ENCODE assay signal across 25 cellular contexts in the genomic region with DNA sequence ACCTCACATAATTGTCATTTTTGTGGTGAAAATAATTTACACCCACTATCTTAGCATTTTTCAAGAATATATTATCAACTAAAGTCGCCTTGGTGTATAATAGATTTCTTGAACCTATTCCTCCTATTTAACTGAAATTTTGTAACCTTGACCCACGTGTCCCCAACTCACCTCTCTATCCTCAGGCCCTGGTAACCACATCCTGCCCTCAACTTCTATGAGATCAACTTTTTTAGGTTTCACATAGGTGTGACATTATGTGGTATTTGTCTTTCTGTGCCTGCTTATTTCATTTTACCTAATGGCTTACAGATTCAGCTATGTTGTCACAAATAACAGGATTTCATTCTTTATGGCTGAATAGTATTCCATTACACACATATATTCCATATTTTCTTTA.
A peak's percentile ranks its signal among the peaks of the same experiment; 100 is the strongest.
DNase-seq lines count a peak whose midpoint lies in the region; ATAC-seq lines count a peak whose summit lies in the region.
"Had no signal": no experiment of that assay in that cellular context is flagged by ENCODE, and none has a peak within 500 bp of the region (broad histone marks: within the 10 kb centered on the region; RNA-seq: fewer than 3 reads in every experiment).

No MANE protein-coding gene starts in this region.

- no peaks in the 10 kb centered on the region for H3K4me1 Mint-ChIP-seq in activated CD4-positive, alpha-beta T cell treated with anti-CD3 and anti-CD28 coated beads for 36 hours
- H3K4me1 Mint-ChIP-seq: CD4-positive, alpha-beta memory T cell had no signal

- no peaks in the 10 kb centered on the region for H3K27me3 Mint-ChIP-seq in activated CD4-positive, alpha-beta T cell treated with anti-CD3 and anti-CD28 coated beads for 36 hours
- H3K27me3 Mint-ChIP-seq: CD4-positive, alpha-beta memory T cell had no signal

- no peak overlapping the region for H3K4me3 Mint-ChIP-seq in activated CD4-positive, alpha-beta T cell treated with anti-CD3 and anti-CD28 coated beads for 36 hours
- H3K4me3 Mint-ChIP-seq: CD4-positive, alpha-beta memory T cell; H9; HFFc6; T-helper 2 cell treated with Interferon-gamma antibody and Interleukin-4, amounts not matched to agents 5 μg/mL and 100 μg/mL, for 36 hours had no signal

- intact Hi-C loops in activated CD4-positive, alpha-beta T cell treated with anti-CD3 and anti-CD28 coated beads for 36 hours (cut with DNase I, micrococcal nuclease): no loop called here

- no peaks in the 10 kb centered on the region for H3K36me3 Mint-ChIP-seq in activated CD4-positive, alpha-beta T cell treated with anti-CD3 and anti-CD28 coated beads for 36 hours (ENCODE audit: low read depth)
- H3K36me3 Mint-ChIP-seq: CD4-positive, alpha-beta memory T cell had no signal

- POLR2A ChIA-PET in activated CD4-positive, alpha-beta T cell treated with anti-CD3 and anti-CD28 coated beads for 36 hours (lab: Charles Lee): no interaction called here

- ATAC-seq in GM18517 (IDR thresholded peaks at IDR 0.05; ENCODE audit: unreplicated experiment) (peak; percentile 55), GM21390 (IDR thresholded peaks at IDR 0.05; ENCODE audit: unreplicated experiment) (peak; percentile 61), HG03442 (IDR thresholded peaks at IDR 0.05; ENCODE audit: unreplicated experiment) (peak; percentile 52), GM18519 (IDR thresholded peaks at IDR 0.05; ENCODE audit: low FRiP score, unreplicated experiment) (no peak)
- ATAC-seq in activated CD4-positive, alpha-beta T cell treated with anti-CD3 and anti-CD28 coated beads for 36 hours: no peak
- ATAC-seq: SK-N-SH treated with all-trans-retinoic acid at 6 μM for 48 hours had no signal

- no peak for DNase-seq in NCI-H2107 (lab: John Stamatoyannopoulos, UW)
- DNase-seq in caudate nucleus (lab: John Stamatoyannopoulos, UW): no peak
- no peak for DNase-seq in activated CD4-positive, alpha-beta T cell treated with anti-CD3 and anti-CD28 coated beads for 36 hours
- DNase-seq: Caco-2; CD4-positive, alpha-beta memory T cell; DMS 273 treated with DMSO at 0.1 percent for 48 hours; DMS79 treated with DMSO at 0.1 percent for 48 hours; GM23248; H9; HFFc6; KBM-7; NCI-H1092; NCI-H1436; NCI-H1930; NCI-H2227 treated with DMSO at 0.1 percent for 48 hours; NCI-H510A treated with DMSO at 0.1 percent for 48 hours; NCI-H748 treated with DMSO at 0.1 percent for 48 hours; Peyer's patch had no signal

- peaks cover 4% of the 10 kb centered on the region for H3K9me3 Mint-ChIP-seq in activated CD4-positive, alpha-beta T cell treated with anti-CD3 and anti-CD28 coated beads for 36 hours (ENCODE audit: low read depth)

- H3K27ac ChIP-seq in caudate nucleus (ENCODE audit: low read depth, low read length): no peak overlapping the region
- H3K27ac ChIP-seq: BLaER1 treated with 17β-estradiol and CSF1 and Interleukin-3, amounts not matched to agents 10 nM and 100 nM; GM23248; Peyer's patch had no signal

- CTCF ChIA-PET in activated CD4-positive, alpha-beta T cell treated with anti-CD3 and anti-CD28 coated beads for 36 hours (lab: Charles Lee): no interaction called here

- no peak overlapping the region for H3K27ac Mint-ChIP-seq in activated CD4-positive, alpha-beta T cell treated with anti-CD3 and anti-CD28 coated beads for 36 hours
- H3K27ac Mint-ChIP-seq: CD4-positive, alpha-beta memory T cell; H9; HFFc6; T-helper 2 cell treated with Interferon-gamma antibody and Interleukin-4, amounts not matched to agents 5 μg/mL and 100 μg/mL, for 36 hours had no signal

Comparison
In these comparisons a context has a peak if more than half of its experiments do, and no peak if none do; other contexts are left out.
1. ATAC-seq: peak in GM18517 (single experiment), GM21390 (single experiment) and HG03442 (single experiment); none in GM18519 (single experiment) and activated CD4-positive, alpha-beta T cell treated with anti-CD3 and anti-CD28 coated beads for 36 hours (single experiment).